ENCODE assay signal across 8 cellular contexts in genomic region chr17:44006581-44007345, GRCh38. TPM values are rescaled to one million over a fixed set of nuclear protein-coding genes. Genes with fewer than 3 reads are reported as not detected.
DNase-seq lines count a peak whose midpoint lies in the region; ATAC-seq, FAIRE-seq and TF ChIP-seq lines count a peak whose summit lies in the region.

No MANE protein-coding gene starts in this region.

- H3K36me3 ChIP-seq in lung (ENCODE audit: control insufficient read depth in 2 of 2, insufficient read depth in 2 of 2, low read length in 2 of 2), result peaks cover 0 to 16% of the 10 kb centered on the region in 2 donors

- FAIRE-seq in A549 (lab: Jason Lieb, UNC), result no peak

- CTCF ChIA-PET in A549 (lab: Yijun Ruan, JAX), result interaction anchor here (0.6 to 24.9 kb wide), 12 partner anchors 8 to 112 kb away, joined by 3 to 657 read pairs (median 4); partner anchors contain the start of genes PPY and PYY

- ATAC-seq in A549 (peak; percentile 78 to 90), GM18868 (IDR thresholded peaks at IDR 0.05; ENCODE audit: unreplicated experiment) (peak; percentile 63), lung (ENCODE audit: insufficient read depth, low FRiP score) (peak; percentile 89)

- peak in 1 of 2 experiments; percentile 33; a peak in 3 of 5 replicates for TF ChIP-seq RAD21 in A549 (conservative IDR thresholded peaks at IDR 0.05 in 1 of 2, IDR thresholded peaks at IDR 0.05 in 1 of 2)

- POLR2A ChIA-PET in A549 (lab: Yijun Ruan, JAX), result interaction anchor here (0.8 to 1.0 kb wide), 2 partner anchors 32 to 104 kb away, joined by 3 to 4 read pairs; no protein-coding TSS in a partner anchor

- H3K4me1 ChIP-seq in A549, result peaks cover 18% of the 10 kb centered on the region
- H3K4me1 ChIP-seq in lung (ENCODE audit: control insufficient read depth in 2 of 2, insufficient read depth in 2 of 2, low read length in 2 of 2), result peaks cover 7 to 24% of the 10 kb centered on the region in 2 donors

- peak overlapping the region; percentile 51 for H3K4me3 ChIP-seq in A549
- peak overlapping the region; percentile 28 for H3K4me3 ChIP-seq in lung

- 5% methylated on average over 16 of the region's 40 CpGs for WGBS in A549 (ENCODE audit: missing lambda C conversion rate)
- WGBS in lung, 2 donors, result 0 to 1% methylated on average over 40 of the region's 40 CpGs

- H3K4me2 ChIP-seq in A549, result peak overlapping the region; percentile 89

- H3K27ac ChIP-seq in A549 (peak overlapping the region; percentile 67 to 83), lung (ENCODE audit: low read depth in 1 of 2, low read length in 1 of 2) (peak overlapping the region in 1 of 2 donors; percentile 49)

- DNase-seq in A549 (ENCODE audit: low read depth in 1 of 2, low spot score in 1 of 2) (peak; percentile 97), HK-2 (ENCODE audit: unreplicated experiment) (peak; percentile 98), NCI-H82 treated with DMSO at 0.1 percent for 48 hours (lab: John Stamatoyannopoulos, UW; ENCODE audit: unreplicated experiment) (peak; percentile 94), ecto neural progenitor cell (ENCODE audit: low spot score) (peak; percentile 100), lung (ENCODE audit: low spot score) (peak; percentile 100)
- peak; percentile 100 for DNase-seq in activated CD4-positive, alpha-beta T cell treated with anti-CD3 and anti-CD28 coated beads, Interleukin-2, amount 50 U/mL, for 48 hours
- DNase-seq in stimulated activated CD4-positive, alpha-beta T cell treated with anti-CD3 and anti-CD28 coated beads, Interleukin-4, amount 100 ng/mL, for 48 hours (ENCODE audit: low read depth in 2 of 2), result peak; percentile 100

- TF ChIP-seq POLR2A in A549 (IDR thresholded peaks at IDR 0.05; ENCODE audit: low read length), result peak; percentile 23

- peak; percentile 37; the same call in 2 of the 3 replicates for TF ChIP-seq CTCF in A549 (IDR thresholded peaks at IDR 0.05)
- TF ChIP-seq CTCF in lung (IDR thresholded peaks at IDR 0.05; ENCODE audit: control extremely low read depth, extremely low read depth), result peak; percentile 5

- no peak for TF ChIP-seq EP300 in A549 (IDR thresholded peaks at IDR 0.05)

- H3K27me3 ChIP-seq in lung (ENCODE audit: control insufficient read depth, insufficient read depth), result no peaks in the 10 kb centered on the region

- H3K9me3 ChIP-seq in A549 (no peaks in the 10 kb centered on the region), lung (ENCODE audit: control insufficient read depth in 2 of 2, insufficient read depth in 1 of 2, low read length in 1 of 2) (no peaks in the 10 kb centered on the region)

TF ChIP-seq in A549, 52 proteins besides CTCF, POLR2A, EP300 and RAD21 (continues in another document):
- TF ChIP-seq KDM1A (IDR thresholded peaks at IDR 0.05; ENCODE audit: low read depth), result no peak
- TF ChIP-seq MYC (IDR thresholded peaks at IDR 0.05; ENCODE audit: borderline replicate concordance, low read length), result no peak
- TF ChIP-seq, protein P1, sequence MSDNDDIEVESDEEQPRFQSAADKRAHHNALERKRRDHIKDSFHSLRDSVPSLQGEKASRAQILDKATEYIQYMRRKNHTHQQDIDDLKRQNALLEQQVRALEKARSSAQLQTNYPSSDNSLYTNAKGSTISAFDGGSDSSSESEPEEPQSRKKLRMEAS (IDR thresholded peaks at IDR 0.05), result no peak; the same call in 1 of the 2 replicates
- TF ChIP-seq NR3C1 (IDR thresholded peaks at IDR 0.05), result no peak
- TF ChIP-seq, protein P2, sequence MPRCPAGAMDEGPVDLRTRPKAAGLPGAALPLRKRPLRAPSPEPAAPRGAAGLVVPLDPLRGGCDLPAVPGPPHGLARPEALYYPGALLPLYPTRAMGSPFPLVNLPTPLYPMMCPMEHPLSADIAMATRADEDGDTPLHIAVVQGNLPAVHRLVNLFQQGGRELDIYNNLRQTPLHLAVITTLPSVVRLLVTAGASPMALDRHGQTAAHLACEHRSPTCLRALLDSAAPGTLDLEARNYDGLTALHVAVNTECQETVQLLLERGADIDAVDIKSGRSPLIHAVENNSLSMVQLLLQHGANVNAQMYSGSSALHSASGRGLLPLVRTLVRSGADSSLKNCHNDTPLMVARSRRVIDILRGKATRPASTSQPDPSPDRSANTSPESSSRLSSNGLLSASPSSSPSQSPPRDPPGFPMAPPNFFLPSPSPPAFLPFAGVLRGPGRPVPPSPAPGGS (IDR thresholded peaks at IDR 0.05), result 0 out of 3 replicates have a peak, but pooled peaks have one; percentile 47
- no peak for TF ChIP-seq ELK1 (IDR thresholded peaks at IDR 0.05; ENCODE audit: low read depth, low read length)
- TF ChIP-seq HOXB5 (CRISPR knock-in tag; IDR thresholded peaks at IDR 0.05), result no peak
- TF ChIP-seq POLR2AphosphoS2 (conservative IDR thresholded peaks at IDR 0.05; ENCODE audit: low read length), result no peak
- TF ChIP-seq JUN (IDR thresholded peaks at IDR 0.05), result peak in 1 of 2 experiments; percentile 16; a peak in 1 of 5 replicates
- TF ChIP-seq ZFP36 (IDR thresholded peaks at IDR 0.05; ENCODE audit: borderline replicate concordance, partially characterized antibody), result no peak
- TF ChIP-seq CBX2 (IDR thresholded peaks at IDR 0.05; ENCODE audit: borderline replicate concordance, low read depth), result no peak
- 0 out of 3 replicates have a peak, but pooled peaks have one; percentile 24 for TF ChIP-seq SMC3 (IDR thresholded peaks at IDR 0.05)
- TF ChIP-seq MAFK (IDR thresholded peaks at IDR 0.05; ENCODE audit: partially characterized antibody), result no peak
- TF ChIP-seq FOSB (CRISPR knock-in tag; IDR thresholded peaks at IDR 0.05), result no peak
- TF ChIP-seq RNF2 (IDR thresholded peaks at IDR 0.05; ENCODE audit: borderline replicate concordance, low read depth), result no peak
- TF ChIP-seq ZNF302 (CRISPR knock-in tag; IDR thresholded peaks at IDR 0.05), result no peak
- TF ChIP-seq CHD4 (IDR thresholded peaks at IDR 0.05; ENCODE audit: borderline replicate concordance), result no peak
- no peak for TF ChIP-seq HDAC2 (IDR thresholded peaks at IDR 0.05)
- no peak for TF ChIP-seq CHD2 (IDR thresholded peaks at IDR 0.05; ENCODE audit: low read length, partially characterized antibody)
- no peak for TF ChIP-seq NFE2L2 (conservative IDR thresholded peaks at IDR 0.05; ENCODE audit: low read length)
- TF ChIP-seq TP53 (CRISPR knock-in tag; IDR thresholded peaks at IDR 0.05), result no peak
- no peak for TF ChIP-seq ESRRA (IDR thresholded peaks at IDR 0.05; ENCODE audit: borderline replicate concordance, low read length)
- no peak for TF ChIP-seq ZC3H11A (IDR thresholded peaks at IDR 0.05)

RNA-seq across cellular contexts. Expression of gene NAGS, which starts 2.3 kb away (rescaled TPM):
- polyA plus RNA-seq in A549 (2011; rRNA removed), result 0.61 and 0.66 TPM in 2 replicates
- 0.49 and 0.75 TPM in 2 replicates for polyA plus RNA-seq in A549 (2012; cell fraction: cytosol; rRNA removed)
- polyA plus RNA-seq in A549 (2012; cell fraction: nucleus; rRNA removed), result 0.40 and 0.59 TPM in 2 replicates
- polyA plus RNA-seq in A549 (2017; fragmentation: RNase III; extraction: RNeasy Plus Mini Kit Qiagen cat#74134 plus additional on column Dnase treatment), result 0.76 to 0.88 TPM (median 0.77 TPM) in 3 replicates
- 0.68 and 0.91 TPM in 2 replicates for polyA minus RNA-seq in A549 (2011; rRNA and poly(A)+ RNA removed)
- 10 to 100 TPM in 1 of 2 donors, 1 to 10 TPM in 1; 2.6 to 10.7 TPM for total RNA-seq in lung
- polyA plus RNA-seq in lung, result 1 to 10 TPM; 3.6 to 6.4 TPM

RNA-seq across cellular contexts. Expression of gene TMEM101, which starts 8.0 kb away (rescaled TPM):
- 38.2 and 40.3 TPM in 2 replicates for polyA plus RNA-seq in A549 (2011; rRNA removed)
- polyA plus RNA-seq in A549 (2012; cell fraction: cytosol; rRNA removed), result 53.9 and 59.4 TPM in 2 replicates
- 64.5 and 68.1 TPM in 2 replicates for polyA plus RNA-seq in A549 (2012; cell fraction: nucleus; rRNA removed)
- 29.6 to 33.5 TPM (median 32.2 TPM) in 3 replicates for polyA plus RNA-seq in A549 (2017; fragmentation: RNase III; extraction: RNeasy Plus Mini Kit Qiagen cat#74134 plus additional on column Dnase treatment)
- polyA minus RNA-seq in A549 (2011; rRNA and poly(A)+ RNA removed), result 37.8 and 44.1 TPM in 2 replicates
- total RNA-seq in lung, result 10 to 100 TPM; 32.9 to 33.3 TPM
- 10 to 100 TPM; 28.7 to 43.5 TPM for polyA plus RNA-seq in lung

RNA-seq across cellular contexts. Expression of gene PYY, which starts 53.0 kb away (rescaled TPM):
- polyA plus RNA-seq in A549 (2011; rRNA removed) (not detected in 2 replicates), A549 (2017; fragmentation: RNase III; extraction: RNeasy Plus Mini Kit Qiagen cat#74134 plus additional on column Dnase treatment) (not detected in 3 replicates), lung (under 1 TPM in 1 of 2 donors, not detected in 1; 0.05 TPM)
- not detected in 2 replicates for polyA plus RNA-seq in A549 (2012; cell fraction: cytosol; rRNA removed)
- polyA plus RNA-seq in A549 (2012; cell fraction: nucleus; rRNA removed), result 0.07 TPM in 1 of 2 replicates, not detected in the other
- polyA minus RNA-seq in A549 (2011; rRNA and poly(A)+ RNA removed), result not detected in 2 replicates
- total RNA-seq in lung, result under 1 TPM in 1 of 2 donors, not detected in 1; 0.25 TPM

RNA-seq across cellular contexts. Expression of gene LSM12, which starts 59.7 kb away (rescaled TPM):
- polyA plus RNA-seq in A549 (2011; rRNA removed) (64.9 and 75.0 TPM in 2 replicates), A549 (2017; fragmentation: RNase III; extraction: RNeasy Plus Mini Kit Qiagen cat#74134 plus additional on column Dnase treatment) (42.4 to 43.9 TPM (median 43.1 TPM) in 3 replicates), lung (10 to 100 TPM; 25.8 to 54.6 TPM)
- 33.6 and 38.9 TPM in 2 replicates for polyA plus RNA-seq in A549 (2012; cell fraction: cytosol; rRNA removed)
- 15.7 and 19.4 TPM in 2 replicates for polyA plus RNA-seq in A549 (2012; cell fraction: nucleus; rRNA removed)
- polyA minus RNA-seq in A549 (2011; rRNA and poly(A)+ RNA removed), result 72.8 and 73.5 TPM in 2 replicates
- 10 to 100 TPM; 14.8 to 45.3 TPM for total RNA-seq in lung
